ENCODE assay signal across 18 cellular contexts in genomic region chr5:107538331-107539162, GRCh38.
A peak's percentile ranks its signal among the peaks of the same experiment; 100 is the strongest.
DNase-seq lines count a peak whose midpoint lies in the region; ATAC-seq, FAIRE-seq and TF ChIP-seq lines count a peak whose summit lies in the region.
"Had no signal": no experiment of that assay in that cellular context is flagged by ENCODE, and none has a peak within 500 bp of the region (broad histone marks: within the 10 kb centered on the region; RNA-seq: fewer than 3 reads in every experiment).

No MANE protein-coding gene starts in this region.

- H3K4me1 ChIP-seq in GM12878 (ENCODE audit: control insufficient read depth, insufficient read depth, low read length), result peaks cover 3% of the 10 kb centered on the region; the same call in 1 of the 2 replicates
- peaks cover 59% of the 10 kb centered on the region for H3K4me1 ChIP-seq in neural progenitor cell

- BruUV-seq in GM12878 (replicated peaks; lab: Mats Ljungman, UMichigan), result no TSS peak

- H2AFZ ChIP-seq in GM12878 (ENCODE audit: control insufficient read depth, low read depth, low read length), result no peak overlapping the region
- no peak overlapping the region for H2AFZ ChIP-seq in neural progenitor cell (replicated peaks)

- H3K79me2 ChIP-seq in GM12878 (ENCODE audit: control insufficient read depth, insufficient read depth, low read length) (peaks cover 14% of the 10 kb centered on the region), neural progenitor cell (ENCODE audit: low read depth) (peaks cover 100% of the 10 kb centered on the region)

- TF ChIP-seq CTCF in GM12878 (IDR thresholded peaks at IDR 0.05 in 2 of 3, conservative IDR thresholded peaks at IDR 0.05 in 1 of 3; ENCODE audit: control insufficient read depth in 2 of 3, extremely low read depth in 1 of 3, insufficient read depth in 1 of 3, low read depth in 3 of 3, low read length in 3 of 3) (no peak), neural progenitor cell (IDR thresholded peaks at IDR 0.05) (no peak), lower leg skin (IDR thresholded peaks at IDR 0.05) (no peak)

- in situ Hi-C loops in GM12878 (cut with MboI), result no loop called here

- H3K4me1 Mint-ChIP-seq in neural progenitor cell, result peaks cover 61% of the 10 kb centered on the region
- H3K4me1 Mint-ChIP-seq: stimulated activated naive CD8-positive, alpha-beta T cell treated with anti-CD3 and anti-CD28 coated beads, Interleukin-15, amount 100 ng/mL, for 72 hours had no signal

- POLR2A ChIA-PET in GM12878 (lab: Charles Lee), result interaction anchor here (0.7 kb wide), 1 partner anchor 20 kb away, joined by 3 read pairs; no protein-coding TSS in a partner anchor

- SMC1A ChIA-PET in GM12878 (lab: Charles Lee; ENCODE audit: uncharacterized antibody, unreplicated experiment), result interaction anchor here (0.8 to 4.1 kb wide), 19 partner anchors 10 to 173 kb away, joined by 3 to 27 read pairs (median 4); no protein-coding TSS in a partner anchor

- H3K9ac ChIP-seq in GM12878 (ENCODE audit: control insufficient read depth, insufficient read depth, low read length) (no peak overlapping the region), neural progenitor cell (no peak overlapping the region)

- H3K36me3 ChIP-seq in GM12878 (ENCODE audit: control insufficient read depth in 2 of 2, insufficient read depth in 2 of 2, low read length in 1 of 2) (no peaks in the 10 kb centered on the region), neural progenitor cell (no peaks in the 10 kb centered on the region)
- H3K36me3 ChIP-seq: neutrophil had no signal

- H3K27ac ChIP-seq in GM12878 (ENCODE audit: control insufficient read depth, insufficient read depth) (no peak overlapping the region), neural progenitor cell (no peak overlapping the region)
- H3K27ac ChIP-seq: C4-2B, neutrophil had no signal

- WGBS in GM12878 (ENCODE audit: insufficient coverage, insufficient replicate concordance, low lambda C conversion rate, missing lambda C conversion rate), result 72% methylated on average over 5 of the region's 5 CpGs
- WGBS in lower leg skin, 2 donors, result 76 to 80% methylated on average over 5 of the region's 5 CpGs

- H3F3A ChIP-seq in neural progenitor cell (ENCODE audit: low read depth), result peaks cover 40% of the 10 kb centered on the region

- DNase-seq in ELR (ENCODE audit: low read depth) (peak; percentile 31), NCI-H226 (peak; percentile 39), GM12878 (ENCODE audit: low read depth, low spot score) (no peak), neural progenitor cell (ENCODE audit: low spot score) (no peak), NCI-H1694 (lab: John Stamatoyannopoulos, UW) (no peak), cortex of kidney (lab: John Stamatoyannopoulos, UW) (no peak), lower leg skin (ENCODE audit: low spot score in 2 of 2) (no peak)
- DNase-seq: activated CD4-positive, alpha-beta T cell treated with anti-CD3 and anti-CD28 coated beads for 48 hours; activated naive CD4-positive, alpha-beta T cell treated with anti-CD3 and anti-CD28 coated beads, Interleukin-2, amount 50 U/mL, for 16 hours; activated T-cell treated with anti-CD3 and anti-CD28 coated beads for 4 hours; DMS79 treated with DMSO at 0.1 percent for 48 hours; effector CD4-positive, alpha-beta T cell; stimulated activated naive CD8-positive, alpha-beta T cell treated with anti-CD3 and anti-CD28 coated beads, Interleukin-15, amount 100 ng/mL, for 72 hours; T-helper 9 cell had no signal

- no peak for TF ChIP-seq EP300 in GM12878 (IDR thresholded peaks at IDR 0.05; ENCODE audit: borderline replicate concordance in 1 of 2, control insufficient read depth in 1 of 2, low read depth in 2 of 2, low read length in 2 of 2)

- H3K9me3 ChIP-seq in GM12878 (replicated peaks; ENCODE audit: control insufficient read depth, insufficient read depth, low read length) (no peaks in the 10 kb centered on the region), neural progenitor cell (ENCODE audit: low read depth) (no peaks in the 10 kb centered on the region)
- H3K9me3 ChIP-seq: neutrophil had no signal

- no peaks in the 10 kb centered on the region for H3K27me3 ChIP-seq in GM12878 (replicated peaks in 1 of 2; ENCODE audit: control insufficient read depth in 2 of 2, insufficient read depth in 2 of 2, low read length in 1 of 2)
- no peaks in the 10 kb centered on the region for H3K27me3 ChIP-seq in neural progenitor cell

- peaks cover 2% of the 10 kb centered on the region for H3K27me3 Mint-ChIP-seq in neural progenitor cell (ENCODE audit: insufficient read depth, low read depth)

- H3K4me2 ChIP-seq in GM12878 (ENCODE audit: control insufficient read depth, insufficient read depth), result no peak overlapping the region
- no peak overlapping the region for H3K4me2 ChIP-seq in neural progenitor cell

- TF ChIP-seq POLR2A in GM12878 (IDR thresholded peaks at IDR 0.05; ENCODE audit: low read depth, low read length) (no peak), lower leg skin (IDR thresholded peaks at IDR 0.05) (no peak)

- CTCF ChIA-PET in GM12878 (lab: Yijun Ruan, JAX), result interaction anchor here (0.6 to 3.6 kb wide), 13 partner anchors 8 to 136 kb away, joined by 3 to 34 read pairs (median 4); no protein-coding TSS in a partner anchor

- H3K4me3 ChIP-seq in GM12878, result no peak overlapping the region
- no peak overlapping the region for H3K4me3 ChIP-seq in neural progenitor cell
- no peak overlapping the region for H3K4me3 ChIP-seq in lower leg skin (ENCODE audit: low read depth, poor library complexity, severe bottlenecking)
- H3K4me3 ChIP-seq: K562 had no signal

- no peak for TF ChIP-seq RAD21 in GM12878 (IDR thresholded peaks at IDR 0.05; ENCODE audit: insufficient read depth, low read depth, low read length)

- no peak overlapping the region for H3K4me3 Mint-ChIP-seq in neural progenitor cell
- H3K4me3 Mint-ChIP-seq: stimulated activated naive CD8-positive, alpha-beta T cell treated with anti-CD3 and anti-CD28 coated beads, Interleukin-15, amount 100 ng/mL, for 72 hours had no signal

- H4K20me1 ChIP-seq in GM12878 (ENCODE audit: control insufficient read depth, insufficient read depth) (no peaks in the 10 kb centered on the region), neural progenitor cell (ENCODE audit: low read depth) (peaks cover 100% of the 10 kb centered on the region)

- no peaks in the 10 kb centered on the region for H3K9me3 Mint-ChIP-seq in neural progenitor cell
- H3K9me3 Mint-ChIP-seq: stimulated activated naive CD8-positive, alpha-beta T cell treated with anti-CD3 and anti-CD28 coated beads, Interleukin-15, amount 100 ng/mL, for 72 hours had no signal

- ATAC-seq in GM12878 (peak; percentile 24; the same call in 2 of the 3 replicates), GM18858 (IDR thresholded peaks at IDR 0.05; ENCODE audit: unreplicated experiment) (no peak)
- ATAC-seq: K562; stimulated activated naive CD8-positive, alpha-beta T cell treated with anti-CD3 and anti-CD28 coated beads, Interleukin-15, amount 100 ng/mL, for 72 hours had no signal

- no peak for FAIRE-seq in GM12878 (lab: Jason Lieb, UNC)
- FAIRE-seq: K562 had no signal

- peak overlapping the region; percentile 82 for H3K27ac Mint-ChIP-seq in neural progenitor cell

- intact Hi-C loops in GM12878 (cut with micrococcal nuclease; ENCODE audit: unreplicated experiment) (no loop called here), lower leg skin (cut with DNase I; ENCODE audit: low total_unique reads) (no loop called here)

- peaks cover 8% of the 10 kb centered on the region for H3K36me3 Mint-ChIP-seq in neural progenitor cell

- RAD21 ChIA-PET in GM12878 (lab: Charles Lee; ENCODE audit: unreplicated experiment), result interaction anchor here (1.1 to 4.8 kb wide), 6 partner anchors 10 to 135 kb away, joined by 3 to 40 read pairs (median 5); no protein-coding TSS in a partner anchor

TF ChIP-seq in GM12878, 131 proteins besides CTCF, POLR2A, EP300 and RAD21 (continues in another document):
- TF ChIP-seq ZNF384 (IDR thresholded peaks at IDR 0.05; ENCODE audit: borderline replicate concordance, low read depth, low read length) (no peak), LARP7 (IDR thresholded peaks at IDR 0.05) (no peak), SMARCA5 (IDR thresholded peaks at IDR 0.05) (no peak), BHLHE40 (IDR thresholded peaks at IDR 0.05; ENCODE audit: borderline replicate concordance in 1 of 2, low read depth in 2 of 2, low read length in 1 of 2) (no peak), TBL1XR1 (IDR thresholded peaks at IDR 0.05; ENCODE audit: low read depth, low read length) (no peak), SPI1 (IDR thresholded peaks at IDR 0.05; ENCODE audit: borderline replicate concordance, insufficient read depth, low read depth, low read length) (no peak)
- TF ChIP-seq, protein P1, sequence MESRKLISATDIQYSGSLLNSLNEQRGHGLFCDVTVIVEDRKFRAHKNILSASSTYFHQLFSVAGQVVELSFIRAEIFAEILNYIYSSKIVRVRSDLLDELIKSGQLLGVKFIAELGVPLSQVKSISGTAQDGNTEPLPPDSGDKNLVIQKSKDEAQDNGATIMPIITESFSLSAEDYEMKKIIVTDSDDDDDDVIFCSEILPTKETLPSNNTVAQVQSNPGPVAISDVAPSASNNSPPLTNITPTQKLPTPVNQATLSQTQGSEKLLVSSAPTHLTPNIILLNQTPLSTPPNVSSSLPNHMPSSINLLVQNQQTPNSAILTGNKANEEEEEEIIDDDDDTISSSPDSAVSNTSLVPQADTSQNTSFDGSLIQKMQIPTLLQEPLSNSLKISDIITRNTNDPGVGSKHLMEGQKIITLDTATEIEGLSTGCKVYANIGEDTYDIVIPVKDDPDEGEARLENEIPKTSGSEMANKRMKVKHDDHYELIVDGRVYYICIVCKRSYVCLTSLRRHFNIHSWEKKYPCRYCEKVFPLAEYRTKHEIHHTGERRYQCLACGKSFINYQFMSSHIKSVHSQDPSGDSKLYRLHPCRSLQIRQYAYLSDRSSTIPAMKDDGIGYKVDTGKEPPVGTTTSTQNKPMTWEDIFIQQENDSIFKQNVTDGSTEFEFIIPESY (IDR thresholded peaks at IDR 0.05), result no peak

Comparison
In these comparisons a context has a peak if more than half of its experiments do, and no peak if none do; other contexts are left out.
1. DNase-seq: peak in ELR (single experiment) and NCI-H226 (single experiment); none in GM12878 (single experiment), neural progenitor cell (single experiment), NCI-H1694 (single experiment), cortex of kidney (single experiment) and lower leg skin (0 of 2).